ENCODE assay signal across 18 cellular contexts in the genomic region with DNA sequence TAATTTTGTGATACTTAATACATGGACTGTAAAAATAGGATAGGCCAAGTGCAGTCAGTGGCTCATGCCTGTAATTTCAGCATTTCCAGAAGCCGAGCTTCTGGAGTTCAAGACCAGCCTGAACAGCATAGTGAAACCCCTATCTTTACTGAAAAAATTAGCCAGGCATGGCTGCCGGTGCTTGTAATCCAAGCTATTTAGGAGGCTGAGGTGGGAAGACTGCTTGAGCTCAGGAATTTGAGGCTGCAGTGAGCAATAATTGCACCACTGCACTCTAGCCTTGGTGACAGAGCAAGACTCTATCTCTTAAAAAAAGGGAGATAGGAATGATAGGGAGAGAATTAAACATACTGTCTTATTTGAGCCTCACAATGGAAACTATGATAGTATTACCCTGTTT. TPM values are rescaled to one million over a fixed set of nuclear protein-coding genes. Genes with fewer than 3 reads are reported as not detected.
DNase-seq lines count a peak whose midpoint lies in the region; ATAC-seq and TF ChIP-seq lines count a peak whose summit lies in the region.
"Had no signal": no experiment of that assay in that cellular context is flagged by ENCODE, and none has a peak within 500 bp of the region (broad histone marks: within the 10 kb centered on the region; RNA-seq: fewer than 3 reads in every experiment).

No MANE protein-coding gene starts in this region.

- H3K9me3 ChIP-seq in mammary epithelial cell (replicated peaks; ENCODE audit: insufficient read depth, low read length) (no peaks in the 10 kb centered on the region), trophoblast cell (ENCODE audit: insufficient read depth, low read depth, low read length) (no peaks in the 10 kb centered on the region)
- H3K9me3 ChIP-seq: BLaER1, Caco-2 had no signal

- no peaks in the 10 kb centered on the region for H4K20me1 ChIP-seq in mammary epithelial cell (ENCODE audit: insufficient read depth, low read length)
- H4K20me1 ChIP-seq: BLaER1 had no signal

- H3K14ac ChIP-seq in trophoblast cell (ENCODE audit: low read length) = no peak overlapping the region

- H3K4ac ChIP-seq in mesendoderm (ENCODE audit: low read depth, low read length) = no peak overlapping the region
- H3K4ac ChIP-seq in trophoblast cell (ENCODE audit: low read depth, low read length) = no peak overlapping the region

- H3K9ac ChIP-seq in mammary epithelial cell (ENCODE audit: insufficient read depth, low read length) (no peak overlapping the region), mesendoderm (ENCODE audit: low read length) (no peak overlapping the region), trophoblast cell (ENCODE audit: low read length) (no peak overlapping the region)
- H3K9ac ChIP-seq: BLaER1, GM23248 had no signal

- POLR2A ChIA-PET in MCF 10A (lab: Yijun Ruan, JAX) = interaction anchor here (0.6 to 1.1 kb wide), 6 partner anchors 21 to 125 kb away, joined by 3 read pairs; a partner anchor contains a TSS

- intact Hi-C loops in MCF 10A (cut with micrococcal nuclease) (no loop called here), mammary epithelial cell (cut with micrococcal nuclease) (no loop called here)

- peak overlapping the region; percentile 77 for H3K27ac Mint-ChIP-seq in MCF 10A (ENCODE audit: low read depth, unreplicated experiment)
- H3K27ac Mint-ChIP-seq: B cell; CD8-positive, alpha-beta T cell had no signal

- H3K4me3 Mint-ChIP-seq in MCF 10A (ENCODE audit: unreplicated experiment) = no peak overlapping the region
- H3K4me3 Mint-ChIP-seq: B cell; CD4-positive, CD25-positive, alpha-beta regulatory T cell; CD8-positive, alpha-beta T cell had no signal

- no peak overlapping the region for H4K5ac ChIP-seq in mesendoderm (ENCODE audit: low read length)

- H3K36me3 ChIP-seq in mammary epithelial cell (ENCODE audit: insufficient read depth, low read length) (peaks cover 28% of the 10 kb centered on the region), mesendoderm (ENCODE audit: control insufficient read depth, insufficient read depth, low read length) (peaks cover 1% of the 10 kb centered on the region), trophoblast cell (ENCODE audit: control insufficient read depth in 1 of 2, insufficient read depth in 2 of 2, low read length in 2 of 2) (peaks cover 9% of the 10 kb centered on the region in 2 experiments)

- H2BK120ac ChIP-seq in mesendoderm (ENCODE audit: low read depth, low read length) (no peak overlapping the region), trophoblast cell (ENCODE audit: insufficient read depth, low read length, poor library complexity) (no peak overlapping the region)

- ATAC-seq in HG03108 (IDR thresholded peaks at IDR 0.05; ENCODE audit: unreplicated experiment) = no peak
- ATAC-seq: CD8-positive, alpha-beta T cell had no signal

- no peak for DNase-seq in MCF 10A (ENCODE audit: unreplicated experiment)
- no peak for DNase-seq in mammary epithelial cell
- no peak for DNase-seq in mesendoderm
- peak; percentile 74 to 82 for DNase-seq in trophoblast cell
- DNase-seq in NCI-H82 (lab: John Stamatoyannopoulos, UW) = no peak
- DNase-seq: Caco-2; CD4-positive, CD25-positive, alpha-beta regulatory T cell; CD8-positive, alpha-beta T cell; DMS153; DND-41; GM23248; H7; HCEC 1CT had no signal

- CTCF ChIA-PET in MCF 10A (lab: Yijun Ruan, JAX) (interaction anchor here (0.7 to 1.1 kb wide), 2 partner anchors 10 to 36 kb away, joined by 3 to 4 read pairs; no protein-coding TSS in a partner anchor), mammary epithelial cell (lab: Charles Lee; ENCODE audit: low non-redundant PET) (no interaction called here)

- H3K27ac ChIP-seq in mammary epithelial cell (ENCODE audit: insufficient read depth, low read depth, low read length) = no peak overlapping the region
- H3K27ac ChIP-seq in mesendoderm (ENCODE audit: low read depth, low read length) = no peak overlapping the region
- no peak overlapping the region for H3K27ac ChIP-seq in trophoblast cell (ENCODE audit: low read depth, low read length)
- H3K27ac ChIP-seq: 22Rv1, BLaER1, C4-2B, GM23248 had no signal

- H3K23ac ChIP-seq in mesendoderm (ENCODE audit: low read length) = no peak overlapping the region
- no peak overlapping the region for H3K23ac ChIP-seq in trophoblast cell (ENCODE audit: low read length)

- no peak overlapping the region for H2BK5ac ChIP-seq in mesendoderm (ENCODE audit: low read length)
- H2BK5ac ChIP-seq in trophoblast cell (ENCODE audit: low read depth, low read length, poor library complexity) = no peak overlapping the region

- H3K9me3 Mint-ChIP-seq in MCF 10A (ENCODE audit: unreplicated experiment) = no peaks in the 10 kb centered on the region
- H3K9me3 Mint-ChIP-seq: CD4-positive, CD25-positive, alpha-beta regulatory T cell; CD8-positive, alpha-beta T cell had no signal

- H2AK5ac ChIP-seq in mesendoderm (ENCODE audit: low read length) = no peak overlapping the region
- no peak overlapping the region for H2AK5ac ChIP-seq in trophoblast cell (ENCODE audit: low read length)

- no peak overlapping the region for H3K4me2 ChIP-seq in mammary epithelial cell (ENCODE audit: insufficient read depth, low read depth, low read length)
- no peak overlapping the region for H3K4me2 ChIP-seq in mesendoderm (ENCODE audit: low read length)
- H3K4me2 ChIP-seq in trophoblast cell (ENCODE audit: low read length) = no peak overlapping the region
- H3K4me2 ChIP-seq: BLaER1 had no signal

- H3K79me2 ChIP-seq in mammary epithelial cell (ENCODE audit: insufficient read depth, low read length) = no peaks in the 10 kb centered on the region
- no peaks in the 10 kb centered on the region for H3K79me2 ChIP-seq in mesendoderm (ENCODE audit: control insufficient read depth, insufficient read depth, low read length)
- H3K79me2 ChIP-seq in trophoblast cell (ENCODE audit: control insufficient read depth, insufficient read depth, low read length, poor library complexity) = no peaks in the 10 kb centered on the region

- H4K12ac ChIP-seq in trophoblast cell (ENCODE audit: low read depth, low read length) = no peak overlapping the region

- H3K27me3 Mint-ChIP-seq in MCF 10A (ENCODE audit: insufficient read depth, unreplicated experiment) = no peaks in the 10 kb centered on the region
- H3K27me3 Mint-ChIP-seq: B cell; CD4-positive, CD25-positive, alpha-beta regulatory T cell had no signal

- dilution Hi-C loops in mammary epithelial cell (cut with HindIII; ENCODE audit: low sequenced_read_pairs) = no loop called here

- H3K4me3 ChIP-seq in mammary epithelial cell (replicated peaks in 1 of 3; ENCODE audit: insufficient read depth in 1 of 3, low read depth in 2 of 3, low read length in 3 of 3) (no peak overlapping the region), mesendoderm (ENCODE audit: low read length) (no peak overlapping the region), trophoblast cell (ENCODE audit: low read depth, low read length) (no peak overlapping the region)
- H3K4me3 ChIP-seq: BLaER1, GM23248 had no signal

- H3K4me1 ChIP-seq in mammary epithelial cell (ENCODE audit: insufficient read depth, low read length) (peaks cover 6% of the 10 kb centered on the region), mesendoderm (ENCODE audit: control insufficient read depth, low read depth, low read length) (no peaks in the 10 kb centered on the region), trophoblast cell (ENCODE audit: control insufficient read depth in 1 of 2, insufficient read depth in 2 of 2, low read length in 2 of 2) (no peaks in the 10 kb centered on the region)
- H3K4me1 ChIP-seq: BLaER1, Caco-2 had no signal

- peak overlapping the region; percentile 5 for H4K8ac ChIP-seq in mesendoderm (ENCODE audit: low read depth, low read length)
- no peak overlapping the region for H4K8ac ChIP-seq in trophoblast cell (ENCODE audit: low read depth, low read length)

- H2AFZ ChIP-seq in mammary epithelial cell (ENCODE audit: low read depth, low read length) (no peak overlapping the region), trophoblast cell (ENCODE audit: insufficient read depth, low read length, poor library complexity) (no peak overlapping the region)
- H2AFZ ChIP-seq: GM23248 had no signal

- no peak overlapping the region for H2BK12ac ChIP-seq in trophoblast cell (ENCODE audit: low read length)

- in situ Hi-C loops in mammary epithelial cell (cut with MboI; ENCODE audit: low sequenced_read_pairs in 2 of 2) = no loop called here

- no peaks in the 10 kb centered on the region for H3K79me1 ChIP-seq in mesendoderm (ENCODE audit: low read length)
- no peaks in the 10 kb centered on the region for H3K79me1 ChIP-seq in trophoblast cell (ENCODE audit: low read length)

- no TSS peak for BruUV-seq in MCF 10A (replicated peaks; lab: Mats Ljungman, UMichigan)
- no TSS peak for BruUV-seq in mammary epithelial cell (replicated peaks; lab: Mats Ljungman, UMichigan)

- no peaks in the 10 kb centered on the region for H3K4me1 Mint-ChIP-seq in MCF 10A (ENCODE audit: insufficient read depth, unreplicated experiment)
- H3K4me1 Mint-ChIP-seq: B cell had no signal

- no peak overlapping the region for H3K56ac ChIP-seq in mesendoderm (ENCODE audit: low read length)

- WGBS in mammary epithelial cell (ENCODE audit: low coverage, missing lambda C conversion rate) = 80% methylated on average over 1 of the region's 2 CpGs
- no CpG with 5 or more reads among the region's 2 CpGs for WGBS in mesendoderm (ENCODE audit: extremely low coverage, insufficient coverage, low lambda C conversion rate)
- no CpG with 5 or more reads among the region's 2 CpGs for WGBS in trophoblast cell (ENCODE audit: extremely low coverage, insufficient coverage, insufficient read length)

- peaks cover 69% of the 10 kb centered on the region for H3K36me3 Mint-ChIP-seq in MCF 10A (ENCODE audit: insufficient read depth, unreplicated experiment)

- TF ChIP-seq CTCF in MCF 10A (IDR thresholded peaks at IDR 0.05; ENCODE audit: unreplicated experiment) (no peak), mammary epithelial cell (conservative IDR thresholded peaks at IDR 0.05 in 1 of 2, IDR thresholded peaks at IDR 0.05 in 1 of 2; ENCODE audit: extremely low read depth in 1 of 2, insufficient read depth in 1 of 2, low read depth in 1 of 2, low read length in 2 of 2) (no peak)

- H3K18ac ChIP-seq in mesendoderm (ENCODE audit: low read length) (no peak overlapping the region), trophoblast cell (ENCODE audit: low read length) (no peak overlapping the region)

- H3K27me3 ChIP-seq in mammary epithelial cell (ENCODE audit: insufficient read depth, low read length) (no peaks in the 10 kb centered on the region), mesendoderm (ENCODE audit: insufficient read depth, low read length, poor library complexity) (no peaks in the 10 kb centered on the region), trophoblast cell (ENCODE audit: insufficient read depth, low read length) (no peaks in the 10 kb centered on the region)
- H3K27me3 ChIP-seq: BLaER1 had no signal

- H4K91ac ChIP-seq in trophoblast cell (ENCODE audit: low read depth, low read length) = no peak overlapping the region

- no peak overlapping the region for H2BK15ac ChIP-seq in mesendoderm (replicated peaks; ENCODE audit: low read depth)

RNA-seq across cellular contexts. Expression of a gene that starts 51.0 kb away (rescaled TPM):
- 92.4 and 128 TPM in 2 replicates for total RNA-seq in MCF 10A (2022)
- total RNA-seq in mammary epithelial cell = 10 to 100 TPM; 34.2 to 90.4 TPM
- 72.5 TPM for polyA plus RNA-seq in mammary epithelial cell
- 85.6 TPM for polyA minus RNA-seq in mammary epithelial cell
- 121 TPM for polyA plus RNA-seq in mesendoderm (2013, experiment 1 of 2)
- 120 TPM for polyA plus RNA-seq in mesendoderm (2013, experiment 2 of 2)
- 62.4 and 63.9 TPM in 2 replicates for polyA plus RNA-seq in trophoblast cell (2013)

Comparison
In these comparisons a context has a peak if more than half of its experiments do, and no peak if none do; other contexts are left out.
1. DNase-seq: peak in trophoblast cell (2 of 2); none in MCF 10A (single experiment), mammary epithelial cell (single experiment), mesendoderm (single experiment) and NCI-H82 (single experiment).